8 cellular contexts compared by ENCODE assay signal in genomic region chr20:4195499-4195898, GRCh38. TPM values are rescaled to one million over a fixed set of nuclear protein-coding genes. Genes with fewer than 3 reads are reported as not detected.
DNase-seq lines count a peak whose midpoint lies in the region; ATAC-seq and TF ChIP-seq lines count a peak whose summit lies in the region.

No MANE protein-coding gene starts in this region.

- intact Hi-C loops in lower lobe of right lung (cut with DNase I) = no loop called here

- TF ChIP-seq CTCF in AG10803 (conservative IDR thresholded peaks at IDR 0.05; ENCODE audit: low read length) = peak; percentile 65
- TF ChIP-seq CTCF in choroid plexus epithelial cell (conservative IDR thresholded peaks at IDR 0.05; ENCODE audit: low read depth, low read length) = peak; percentile 70
- peak; percentile 26 for TF ChIP-seq CTCF in lower lobe of right lung (IDR thresholded peaks at IDR 0.05)

- no peaks in the 10 kb centered on the region for H3K36me3 ChIP-seq in lower lobe of right lung

- no peaks in the 10 kb centered on the region for H3K4me1 ChIP-seq in lower lobe of right lung

- no peaks in the 10 kb centered on the region for H3K27me3 ChIP-seq in lower lobe of right lung (ENCODE audit: low read depth)

- peak; percentile 38 for DNase-seq in AG10803 (ENCODE audit: low read depth)
- DNase-seq in HuH-7.5 (ENCODE audit: low spot score) = peak; percentile 65
- DNase-seq in choroid plexus epithelial cell (ENCODE audit: low read depth) = peak; percentile 53
- DNase-seq in lower lobe of right lung = no peak
- no peak for DNase-seq in MV-4-11 (lab: John Stamatoyannopoulos, UW)

- H3K9me3 ChIP-seq in lower lobe of right lung = no peaks in the 10 kb centered on the region

- H3K27ac ChIP-seq in lower lobe of right lung = no peak overlapping the region

- no peak for ATAC-seq in lower lobe of right lung
- ATAC-seq in GM21528 (IDR thresholded peaks at IDR 0.05; ENCODE audit: low FRiP score, unreplicated experiment) = no peak
- ATAC-seq in GM18870 (IDR thresholded peaks at IDR 0.05; ENCODE audit: unreplicated experiment) = no peak
- ATAC-seq in HG02884 (IDR thresholded peaks at IDR 0.05; ENCODE audit: unreplicated experiment) = no peak

- H3K4me3 ChIP-seq in AG10803 (ENCODE audit: low read length) = no peak overlapping the region
- H3K4me3 ChIP-seq in choroid plexus epithelial cell (ENCODE audit: low read depth, low read length) = no peak overlapping the region
- H3K4me3 ChIP-seq in lower lobe of right lung = no peak overlapping the region

RNA-seq across cellular contexts. Expression of gene SMOX, which starts 46.9 kb away (rescaled TPM):
- 5.3 TPM for total RNA-seq in lower lobe of right lung

RNA-seq across cellular contexts. Expression of gene ADRA1D, which starts 53.6 kb away (rescaled TPM):
- 0.92 TPM for total RNA-seq in lower lobe of right lung

Comparison
In these comparisons a context has a peak if more than half of its experiments do, and no peak if none do; other contexts are left out.
1. DNase-seq: peak in AG10803 (single experiment), HuH-7.5 (single experiment) and choroid plexus epithelial cell (single experiment); none in lower lobe of right lung (single experiment) and MV-4-11 (single experiment).
2. Peak in every context shown above with its lines, with median percentiles within 50 percentile points of each other: CTCF ChIP-seq.